3 cellular contexts compared by ENCODE assay signal in genomic region chr7:86445285-86445684, GRCh38.
TF ChIP-seq lines count a peak whose summit lies in the region.

No MANE protein-coding gene starts in this region.

TF ChIP-seq in HepG2, 621 proteins besides CTCF, POLR2A, EP300 and RAD21:
- TF ChIP-seq ZNF224 (CRISPR knock-in tag; IDR thresholded peaks at IDR 0.05) (no peak), BCL6 (CRISPR knock-in tag; IDR thresholded peaks at IDR 0.05) (no peak), MAFF (IDR thresholded peaks at IDR 0.05; ENCODE audit: low read depth, low read length) (peak; percentile 85), MAFK (conservative IDR thresholded peaks at IDR 0.05 in 1 of 2, IDR thresholded peaks at IDR 0.05 in 1 of 2; ENCODE audit: low read length in 2 of 2) (peak; percentile 71 to 91)
TF ChIP-seq in HepG2: peak in this region for 2.

TF ChIP-seq in K562, 482 proteins besides CTCF, POLR2A, EP300 and RAD21:
- no peak for TF ChIP-seq ZNF280A (IDR thresholded peaks at IDR 0.05; ENCODE audit: low read depth, partially characterized antibody)
- TF ChIP-seq RBFOX2 (IDR thresholded peaks at IDR 0.05; ENCODE audit: low read depth, low read length), result no peak
- no peak for TF ChIP-seq CREB1 (IDR thresholded peaks at IDR 0.05)
- TF ChIP-seq CREB1 (CRISPR knock-in tag; IDR thresholded peaks at IDR 0.05), result no peak
- TF ChIP-seq ZNF316 (IDR thresholded peaks at IDR 0.05), result peak; percentile 66
- peak; percentile 69 for TF ChIP-seq MAFK (IDR thresholded peaks at IDR 0.05; ENCODE audit: low read length)
- peak; percentile 71 for TF ChIP-seq MAFF (IDR thresholded peaks at IDR 0.05; ENCODE audit: low read length)
- peak; percentile 39; the same call in 1 of the 2 replicates for TF ChIP-seq MAFG (tag; conservative IDR thresholded peaks at IDR 0.05)
- TF ChIP-seq ZBTB8A (IDR thresholded peaks at IDR 0.05; ENCODE audit: partially characterized antibody), result no peak

TF ChIP-seq in H1, 55 proteins besides CTCF, POLR2A, EP300 and RAD21:
- TF ChIP-seq TEAD4 (IDR thresholded peaks at IDR 0.05; ENCODE audit: low read depth, low read length) (no peak), ATF3 (IDR thresholded peaks at IDR 0.05; ENCODE audit: insufficient read depth, low read depth, low read length) (no peak), E2F6 (IDR thresholded peaks at IDR 0.05) (no peak), MAFK (IDR thresholded peaks at IDR 0.05; ENCODE audit: low read depth, low read length) (peak; percentile 65), MAX (IDR thresholded peaks at IDR 0.05) (no peak), EZH2 (IDR thresholded peaks at IDR 0.05; ENCODE audit: low read depth, low read length, severe bottlenecking) (no peak), ATF2 (IDR thresholded peaks at IDR 0.05; ENCODE audit: low read length) (no peak)
